In the genomic region with DNA sequence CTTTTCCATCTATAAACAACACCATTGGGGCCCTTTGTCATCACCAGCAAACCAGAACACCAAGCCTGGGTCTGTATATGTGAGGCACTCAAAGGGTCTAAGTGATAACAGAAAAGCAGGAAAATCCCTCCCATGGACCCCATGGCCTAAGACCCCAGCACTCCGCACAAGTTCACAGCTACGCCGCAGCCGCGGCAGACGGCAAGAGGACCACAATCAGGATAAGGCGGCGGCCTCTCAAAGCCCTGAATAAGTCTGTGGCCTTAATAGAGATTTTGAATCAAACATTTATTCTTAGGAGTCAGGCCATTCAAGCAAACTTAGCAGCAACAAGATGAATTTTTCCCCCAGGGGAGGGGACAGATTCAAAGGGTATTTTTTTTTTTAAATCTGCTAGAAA, we compare ENCODE assay signal across 20 cellular contexts. TPM values are rescaled to one million over a fixed set of nuclear protein-coding genes. Genes with fewer than 3 reads are reported as not detected.
A peak's percentile ranks its signal among the peaks of the same experiment; 100 is the strongest.
DNase-seq lines count a peak whose midpoint lies in the region; ATAC-seq, FAIRE-seq and TF ChIP-seq lines count a peak whose summit lies in the region.
"Had no signal": no experiment of that assay in that cellular context is flagged by ENCODE, and none has a peak within 500 bp of the region (broad histone marks: within the 10 kb centered on the region; RNA-seq: fewer than 3 reads in every experiment).

No MANE protein-coding gene starts in this region.

- no peak overlapping the region for H3K9ac ChIP-seq in HepG2 (ENCODE audit: insufficient read depth, low read depth, low read length)
- H3K9ac ChIP-seq: GM23248 had no signal

- intact Hi-C loops in HepG2 (cut with micrococcal nuclease; ENCODE audit: unreplicated experiment) = no loop called here
- intact Hi-C loops in right lobe of liver (cut with DNase I) = no loop called here

- TF ChIP-seq EP300 in HepG2 (IDR thresholded peaks at IDR 0.05; ENCODE audit: low read depth in 2 of 2, low read length in 2 of 2) (no peak), HepG2 (CRISPR knock-in tag; IDR thresholded peaks at IDR 0.05; ENCODE audit: borderline replicate concordance) (no peak)

- TF ChIP-seq CTCF in HepG2 (CRISPR knock-in tag; IDR thresholded peaks at IDR 0.05) = no peak
- TF ChIP-seq CTCF in right lobe of liver (IDR thresholded peaks at IDR 0.05) = no peak
- TF ChIP-seq CTCF in brain (conservative IDR thresholded peaks at IDR 0.05) = no peak
- TF ChIP-seq CTCF in osteoblast (IDR thresholded peaks at IDR 0.05; ENCODE audit: extremely low read depth, low read depth, low read length) = no peak

- POLR2A ChIA-PET in HepG2 (lab: Yijun Ruan, JAX) = no interaction called here

- CTCF ChIA-PET in HepG2 (lab: Yijun Ruan, JAX; ENCODE audit: low intra/inter-chr PET ratio, low total read pairs) = no interaction called here

- peak overlapping the region; percentile 42 to 98 (median 93) for H3K4me3 Mint-ChIP-seq in brain

- H3K36me3 ChIP-seq in HepG2 (replicated peaks in 1 of 2; ENCODE audit: control insufficient read depth in 1 of 2, insufficient read depth in 2 of 2, low read length in 2 of 2) = no peaks in the 10 kb centered on the region
- no peaks in the 10 kb centered on the region for H3K36me3 ChIP-seq in right lobe of liver
- H3K36me3 ChIP-seq in osteoblast (ENCODE audit: insufficient read depth, low read length) = no peaks in the 10 kb centered on the region

- H3K4me1 ChIP-seq in HepG2 (ENCODE audit: insufficient read depth, low read length) (peaks cover 50% of the 10 kb centered on the region), right lobe of liver (no peaks in the 10 kb centered on the region), osteoblast (ENCODE audit: insufficient read depth, low read length) (peaks cover 3% of the 10 kb centered on the region)

- H3K4me3 ChIP-seq in HepG2 (replicated peaks in 1 of 3; ENCODE audit: insufficient read depth in 1 of 3, low read depth in 2 of 3, low read length in 3 of 3) (no peak overlapping the region), right lobe of liver (no peak overlapping the region), osteoblast (ENCODE audit: insufficient read depth, low read length) (no peak overlapping the region)
- H3K4me3 ChIP-seq: GM23248, PC-9 had no signal

- no peak for TF ChIP-seq POLR2A in HepG2 (IDR thresholded peaks at IDR 0.05; ENCODE audit: insufficient read depth in 1 of 2, low read depth in 2 of 2, low read length in 2 of 2)
- TF ChIP-seq POLR2A in right lobe of liver (IDR thresholded peaks at IDR 0.05) = no peak

- no peak overlapping the region for H3K27ac ChIP-seq in HepG2 (ENCODE audit: extremely low read length, insufficient read depth, low read length)
- peak overlapping the region in 1 of 3 donors; percentile 13 for H3K27ac ChIP-seq in right lobe of liver
- H3K27ac ChIP-seq in osteoblast (ENCODE audit: low read depth, low read length) = no peak overlapping the region
- H3K27ac ChIP-seq: GM23248, PC-9 had no signal

- H4K20me1 ChIP-seq in HepG2 (ENCODE audit: insufficient read depth, low read length) (peaks cover 7% of the 10 kb centered on the region; the same call in 1 of the 2 replicates), osteoblast (ENCODE audit: insufficient read depth, low read length) (no peaks in the 10 kb centered on the region)

- no peaks in the 10 kb centered on the region for H3K9me3 ChIP-seq in HepG2 (ENCODE audit: low read length)
- no peaks in the 10 kb centered on the region for H3K9me3 ChIP-seq in right lobe of liver
- H3K9me3 ChIP-seq in osteoblast (ENCODE audit: low read depth, low read length) = no peaks in the 10 kb centered on the region

- H3K27ac Mint-ChIP-seq in brain = peak overlapping the region in 2 of 5 experiments; percentile 32 to 60
- H3K27ac Mint-ChIP-seq: CD4-positive, alpha-beta memory T cell had no signal

- no peak for DNase-seq in HepG2 (ENCODE audit: low spot score)
- DNase-seq in right lobe of liver = no peak
- DNase-seq in osteoblast (ENCODE audit: insufficient read length, low spot score, missing footprints) = peak; percentile 77
- DNase-seq in ecto neural progenitor cell (ENCODE audit: low spot score) = no peak
- no peak for DNase-seq in DMS153 (lab: John Stamatoyannopoulos, UW)
- DNase-seq in CD1c-positive myeloid dendritic cell (ENCODE audit: extremely low spot score) = no peak
- DNase-seq: AML-193; CD4-positive, alpha-beta memory T cell; DMS79 treated with DMSO at 0.1 percent for 48 hours; GM23248; KBM-7; NCI-H1092; NCI-H1694; NCI-H2107 had no signal

- in situ Hi-C loops in HepG2 (cut with HindIII; ENCODE audit: extremely low pct_ligation_motif_present, low pct_unique_long_range_greater_than_20kb) = no loop called here

- no peak overlapping the region for H3K4me2 ChIP-seq in HepG2 (ENCODE audit: low read depth, low read length)
- H3K4me2 ChIP-seq in osteoblast (ENCODE audit: insufficient read depth, low read length) = no peak overlapping the region
- H3K4me2 ChIP-seq: PC-9 had no signal

- 97% methylated on average over 8 of the region's 8 CpGs for WGBS in HepG2 (ENCODE audit: low lambda C conversion rate)
- whole genome bisulfite sequencing in right lobe of liver (ENCODE audit: insufficient coverage, low coverage, low lambda C conversion rate, missing lambda C conversion rate) = 76% methylated on average over 7 of the region's 8 CpGs

- H3K27me3 ChIP-seq in HepG2 (ENCODE audit: control insufficient read depth in 1 of 2, insufficient read depth in 2 of 2, low read length in 2 of 2) = peaks cover 8 to 27% of the 10 kb centered on the region in 2 experiments
- no peaks in the 10 kb centered on the region for H3K27me3 ChIP-seq in right lobe of liver
- H3K27me3 ChIP-seq in osteoblast (ENCODE audit: insufficient read depth, low read length) = peaks cover 40% of the 10 kb centered on the region

- H3K4me1 Mint-ChIP-seq in brain = peaks cover 35% of the 10 kb centered on the region

- H3K9me3 Mint-ChIP-seq in brain = no peaks in the 10 kb centered on the region

- no peak for TF ChIP-seq RAD21 in HepG2 (CRISPR knock-in tag; IDR thresholded peaks at IDR 0.05)

- no peak overlapping the region for H2AFZ ChIP-seq in HepG2 (ENCODE audit: low read length)
- no peak overlapping the region for H2AFZ ChIP-seq in osteoblast (ENCODE audit: low read length)
- H2AFZ ChIP-seq: GM23248, PC-9 had no signal

- H3K79me2 ChIP-seq in HepG2 (ENCODE audit: insufficient read depth, low read length) (no peaks in the 10 kb centered on the region), osteoblast (ENCODE audit: insufficient read depth, low read length) (no peaks in the 10 kb centered on the region)

- peaks cover 20% of the 10 kb centered on the region for H3K27me3 Mint-ChIP-seq in brain

- ATAC-seq in HepG2 = no peak
- ATAC-seq in right lobe of liver = no peak

- no TSS peak for BruUV-seq in HepG2 (replicated peaks; lab: Mats Ljungman, UMichigan)

- H3K36me3 Mint-ChIP-seq in brain = peaks cover 13% of the 10 kb centered on the region

- FAIRE-seq in HepG2 (lab: Jason Lieb, UNC) = no peak
- FAIRE-seq: G401.6, GM12891, GM19239 had no signal

RNA-seq across cellular contexts. Expression of gene ZBTB46, which starts 2.9 kb away (rescaled TPM):
- 10.9 and 13.5 TPM in 2 replicates for total RNA-seq in HepG2 (2016; rRNA removed; fragmentation: Illumina TruSeq; extraction: Trizol)
- total RNA-seq in HepG2 (2016; cell fraction: cytosol; rRNA removed; fragmentation: Illumina TruSeq; extraction: Trizol; ENCODE audit: low read depth) = 74.9 and 80.6 TPM in 2 replicates
- total RNA-seq in HepG2 (2016; cell fraction: insoluble cytoplasmic fraction; rRNA removed; fragmentation: Illumina TruSeq; extraction: Trizol) = 10.9 and 15.4 TPM in 2 replicates
- 51.8 and 55.2 TPM in 2 replicates for total RNA-seq in HepG2 (2016; cell fraction: membrane; rRNA removed; fragmentation: Illumina TruSeq; extraction: Trizol)
- total RNA-seq in HepG2 (2016; cell fraction: nucleus; rRNA removed; fragmentation: Illumina TruSeq; extraction: Trizol) = 8.7 and 9.2 TPM in 2 replicates
- polyA plus RNA-seq in HepG2 (2011; rRNA removed) = 1.6 and 2.7 TPM in 2 replicates
- 1.6 and 2.0 TPM in 2 replicates for polyA plus RNA-seq in HepG2 (2011; cell fraction: cytosol; rRNA removed)
- polyA plus RNA-seq in HepG2 (2011; cell fraction: nucleus; rRNA removed) = 7.2 and 7.6 TPM in 2 replicates
- polyA plus RNA-seq in HepG2 (2012) = 3.8 and 5.3 TPM in 2 replicates
- polyA plus RNA-seq in HepG2 (2016; cell fraction: cytosol; fragmentation: Illumina TruSeq; extraction: Trizol; ENCODE audit: low read depth) = 0.45 and 0.85 TPM in 2 replicates
- polyA plus RNA-seq in HepG2 (2016; cell fraction: insoluble cytoplasmic fraction; fragmentation: Illumina TruSeq; extraction: Trizol; ENCODE audit: low read depth) = 3.9 and 4.2 TPM in 2 replicates
- polyA plus RNA-seq in HepG2 (2016; cell fraction: membrane; fragmentation: Illumina TruSeq; extraction: Trizol; ENCODE audit: low read depth) = 1.4 and 1.5 TPM in 2 replicates
- 7.1 and 7.5 TPM in 2 replicates for polyA plus RNA-seq in HepG2 (2016; cell fraction: nucleus; fragmentation: Illumina TruSeq; extraction: Trizol; ENCODE audit: insufficient read depth, low read depth)
- polyA minus RNA-seq in HepG2 (2011; rRNA and poly(A)+ RNA removed; ENCODE audit: low replicate concordance) = 18.8 and 33.6 TPM in 2 replicates
- polyA minus RNA-seq in HepG2 (2011; cell fraction: cytosol; rRNA and poly(A)+ RNA removed) = 8.3 and 9.0 TPM in 2 replicates
- 5.4 and 9.1 TPM in 2 replicates for polyA minus RNA-seq in HepG2 (2011; cell fraction: nucleus; rRNA and poly(A)+ RNA removed)
- 1 to 10 TPM; 1.2 to 4.2 (median 2.4) TPM for total RNA-seq in right lobe of liver
- 16.4 TPM for polyA plus RNA-seq in brain (ENCODE audit: insufficient read depth, low read depth, low replicate concordance)
- total RNA-seq in osteoblast = under 0.01 and 0.36 TPM in 2 replicates

RNA-seq across cellular contexts. Expression of gene ABHD16B, which starts 33.2 kb away (rescaled TPM):
- total RNA-seq in HepG2 (2016; rRNA removed; fragmentation: Illumina TruSeq; extraction: Trizol) (not detected in 2 replicates), right lobe of liver (not detected), osteoblast (not detected in 2 replicates)
- not detected in 2 replicates for total RNA-seq in HepG2 (2016; cell fraction: cytosol; rRNA removed; fragmentation: Illumina TruSeq; extraction: Trizol; ENCODE audit: low read depth)
- not detected in 2 replicates for total RNA-seq in HepG2 (2016; cell fraction: insoluble cytoplasmic fraction; rRNA removed; fragmentation: Illumina TruSeq; extraction: Trizol)
- total RNA-seq in HepG2 (2016; cell fraction: membrane; rRNA removed; fragmentation: Illumina TruSeq; extraction: Trizol) = not detected in 2 replicates
- total RNA-seq in HepG2 (2016; cell fraction: nucleus; rRNA removed; fragmentation: Illumina TruSeq; extraction: Trizol) = not detected in 2 replicates
- polyA plus RNA-seq in HepG2 (2011; rRNA removed) (not detected in 2 replicates), brain (ENCODE audit: insufficient read depth, low read depth, low replicate concordance) (not detected)
- polyA plus RNA-seq in HepG2 (2011; cell fraction: cytosol; rRNA removed) = not detected in 2 replicates
- polyA plus RNA-seq in HepG2 (2011; cell fraction: nucleus; rRNA removed) = not detected in 2 replicates
- not detected in 2 replicates for polyA plus RNA-seq in HepG2 (2012)
- not detected in 2 replicates for polyA plus RNA-seq in HepG2 (2016; cell fraction: cytosol; fragmentation: Illumina TruSeq; extraction: Trizol; ENCODE audit: low read depth)
- polyA plus RNA-seq in HepG2 (2016; cell fraction: insoluble cytoplasmic fraction; fragmentation: Illumina TruSeq; extraction: Trizol; ENCODE audit: low read depth) = not detected in 2 replicates
- not detected in 2 replicates for polyA plus RNA-seq in HepG2 (2016; cell fraction: membrane; fragmentation: Illumina TruSeq; extraction: Trizol; ENCODE audit: low read depth)
- polyA plus RNA-seq in HepG2 (2016; cell fraction: nucleus; fragmentation: Illumina TruSeq; extraction: Trizol; ENCODE audit: insufficient read depth, low read depth) = not detected in 2 replicates
- not detected in 2 replicates for polyA minus RNA-seq in HepG2 (2011; rRNA and poly(A)+ RNA removed; ENCODE audit: low replicate concordance)
- not detected in 2 replicates for polyA minus RNA-seq in HepG2 (2011; cell fraction: cytosol; rRNA and poly(A)+ RNA removed)
- polyA minus RNA-seq in HepG2 (2011; cell fraction: nucleus; rRNA and poly(A)+ RNA removed) = not detected in 2 replicates
- total RNA-seq: CD4-positive, alpha-beta memory T cell; GM23248; M059J; PC-9 had no signal
- polyA plus RNA-seq: CD4-positive, alpha-beta memory T cell; GM23248 had no signal

RNA-seq across cellular contexts. Expression of gene TPD52L2, which starts 36.9 kb away (rescaled TPM):
- 156 and 187 TPM in 2 replicates for total RNA-seq in HepG2 (2016; rRNA removed; fragmentation: Illumina TruSeq; extraction: Trizol)
- 17.3 and 18.9 TPM in 2 replicates for total RNA-seq in HepG2 (2016; cell fraction: cytosol; rRNA removed; fragmentation: Illumina TruSeq; extraction: Trizol; ENCODE audit: low read depth)
- 159 and 183 TPM in 2 replicates for total RNA-seq in HepG2 (2016; cell fraction: insoluble cytoplasmic fraction; rRNA removed; fragmentation: Illumina TruSeq; extraction: Trizol)
- 68.0 and 74.8 TPM in 2 replicates for total RNA-seq in HepG2 (2016; cell fraction: membrane; rRNA removed; fragmentation: Illumina TruSeq; extraction: Trizol)
- 80.6 and 85.7 TPM in 2 replicates for total RNA-seq in HepG2 (2016; cell fraction: nucleus; rRNA removed; fragmentation: Illumina TruSeq; extraction: Trizol)
- polyA plus RNA-seq in HepG2 (2011; rRNA removed) = 184 and 198 TPM in 2 replicates
- polyA plus RNA-seq in HepG2 (2011; cell fraction: cytosol; rRNA removed) = 197 and 204 TPM in 2 replicates
- polyA plus RNA-seq in HepG2 (2011; cell fraction: nucleus; rRNA removed) = 163 and 169 TPM in 2 replicates
- polyA plus RNA-seq in HepG2 (2012) = 96.3 and 115 TPM in 2 replicates
- polyA plus RNA-seq in HepG2 (2016; cell fraction: cytosol; fragmentation: Illumina TruSeq; extraction: Trizol; ENCODE audit: low read depth) = 18.7 and 19.4 TPM in 2 replicates
- polyA plus RNA-seq in HepG2 (2016; cell fraction: insoluble cytoplasmic fraction; fragmentation: Illumina TruSeq; extraction: Trizol; ENCODE audit: low read depth) = 188 and 207 TPM in 2 replicates
- polyA plus RNA-seq in HepG2 (2016; cell fraction: membrane; fragmentation: Illumina TruSeq; extraction: Trizol; ENCODE audit: low read depth) = 59.6 and 59.7 TPM in 2 replicates
- polyA plus RNA-seq in HepG2 (2016; cell fraction: nucleus; fragmentation: Illumina TruSeq; extraction: Trizol; ENCODE audit: insufficient read depth, low read depth) = 162 and 173 TPM in 2 replicates
- polyA minus RNA-seq in HepG2 (2011; rRNA and poly(A)+ RNA removed; ENCODE audit: low replicate concordance) = 128 and 150 TPM in 2 replicates
- polyA minus RNA-seq in HepG2 (2011; cell fraction: cytosol; rRNA and poly(A)+ RNA removed) = 114 and 118 TPM in 2 replicates
- 47.3 and 56.6 TPM in 2 replicates for polyA minus RNA-seq in HepG2 (2011; cell fraction: nucleus; rRNA and poly(A)+ RNA removed)
- 10 to 100 TPM; 20.1 to 46.8 (median 30.5) TPM for total RNA-seq in right lobe of liver
- polyA plus RNA-seq in brain (ENCODE audit: insufficient read depth, low read depth, low replicate concordance) = 99.4 TPM
- 99.6 and 115 TPM in 2 replicates for total RNA-seq in osteoblast
